18 cellular contexts compared by ENCODE assay signal in the genomic region with DNA sequence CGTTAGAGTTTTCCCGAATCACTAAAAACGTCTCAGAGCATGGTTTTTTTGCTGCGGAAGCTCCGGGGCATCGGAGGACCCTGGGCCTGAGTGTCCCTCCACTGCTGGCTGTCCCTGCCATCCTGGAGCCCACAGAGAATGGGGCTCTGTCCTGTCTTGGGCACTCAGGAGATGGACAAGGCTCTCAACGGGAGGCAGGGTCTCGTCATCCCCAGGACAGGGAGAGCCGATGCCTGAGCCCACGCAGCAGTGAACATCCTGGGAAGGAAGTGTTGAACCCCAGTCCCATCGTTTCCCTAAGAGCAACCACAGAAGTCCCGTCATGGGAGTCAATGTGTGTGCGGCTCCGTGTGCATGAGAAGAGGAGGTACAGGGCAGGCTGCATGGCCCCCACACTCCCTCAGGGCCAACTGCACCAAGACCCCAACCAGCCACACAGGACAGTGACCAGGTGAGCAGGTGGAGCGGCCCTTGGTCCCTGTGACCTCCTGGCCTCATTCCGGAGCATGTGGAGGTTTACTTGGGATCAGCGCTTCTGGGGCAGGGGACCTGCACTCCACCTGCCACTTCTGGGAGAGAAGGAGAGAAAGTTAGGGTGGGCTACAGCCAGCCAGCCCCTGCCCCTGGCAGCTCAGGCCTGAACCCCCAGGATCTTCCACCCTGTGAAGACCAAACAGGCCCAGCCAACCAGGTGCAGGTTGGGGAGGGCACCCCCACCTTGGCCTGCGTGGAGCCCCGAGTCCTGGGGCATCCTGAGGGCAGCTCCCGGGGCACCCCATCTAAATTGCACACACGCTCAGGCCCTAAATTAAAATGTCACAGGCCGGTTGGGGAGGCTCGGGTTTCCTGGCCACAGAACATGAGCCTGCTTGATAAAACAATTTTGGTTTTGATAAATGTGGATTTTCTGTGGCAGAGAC. TPM values are rescaled to one million over a fixed set of nuclear protein-coding genes. Genes with fewer than 3 reads are reported as not detected.
DNase-seq lines count a peak whose midpoint lies in the region; ATAC-seq and TF ChIP-seq lines count a peak whose summit lies in the region.
"Had no signal": no experiment of that assay in that cellular context is flagged by ENCODE, and none has a peak within 500 bp of the region (broad histone marks: within the 10 kb centered on the region; RNA-seq: fewer than 3 reads in every experiment).

No MANE protein-coding gene starts in this region.

- H3K4me1 ChIP-seq in spleen (peaks cover 27 to 89% (median 64%) of the 10 kb centered on the region in 6 donors), transverse colon (peaks cover 4 to 39% (median 11%) of the 10 kb centered on the region in 4 donors)

- intact Hi-C loops in spleen (cut with DNase I; ENCODE audit: low total_unique reads) (no loop called here), transverse colon (cut with DNase I; ENCODE audit: low total_unique reads) (no loop called here)

- H3K27me3 ChIP-seq in spleen (replicated peaks in 1 of 7) (peaks cover 0 to 57% (median 13%) of the 10 kb centered on the region in 7 donors), transverse colon (peaks cover 7% of the 10 kb centered on the region)

- in situ Hi-C loops in transverse colon (cut with MboI; ENCODE audit: low pct_ligation_motif_present in 1 of 4, low pct_unique_long_range_greater_than_20kb in 1 of 4, low sequenced_read_pairs in 3 of 4): no loop called here

- TF ChIP-seq EP300 in transverse colon (IDR thresholded peaks at IDR 0.05; ENCODE audit: low read depth): no peak

- no peak overlapping the region for H3K4me3 ChIP-seq in SK-N-MC
- H3K4me3 ChIP-seq in spleen: no peak overlapping the region
- no peak overlapping the region for H3K4me3 ChIP-seq in transverse colon
- H3K4me3 ChIP-seq: esophagus squamous epithelium had no signal

- H3K27ac ChIP-seq in SK-N-MC: no peak overlapping the region
- peak overlapping the region in 6 of 8 donors; percentile 55 to 89 (median 74) for H3K27ac ChIP-seq in spleen
- no peak overlapping the region for H3K27ac ChIP-seq in transverse colon
- H3K27ac ChIP-seq: 22Rv1 had no signal

- no peak for ATAC-seq in activated CD4-positive, CD25-positive, alpha-beta regulatory T cell treated with anti-CD3 and anti-CD28 coated beads, Interleukin-2, amount 50 U/mL, for 24 hours
- ATAC-seq: HCT116, T-cell had no signal

- peak overlapping the region; percentile 41 for H3K9ac ChIP-seq in SK-N-MC (ENCODE audit: insufficient read length)

- H3K9me3 ChIP-seq in SK-N-MC (ENCODE audit: low read depth, low read length) (no peaks in the 10 kb centered on the region), spleen (no peaks in the 10 kb centered on the region), transverse colon (no peaks in the 10 kb centered on the region)
- H3K9me3 ChIP-seq: BE2C, esophagus squamous epithelium had no signal

- peak; percentile 24 for DNase-seq in activated CD4-positive, CD25-positive, alpha-beta regulatory T cell treated with anti-CD3 and anti-CD28 coated beads, Interleukin-2, amount 50 U/mL, for 72 hours
- DNase-seq in SK-N-MC (ENCODE audit: low read depth, low spot score) (no peak), myocyte (ENCODE audit: low read depth) (peak; percentile 50), spleen (peak; percentile 66), NCI-H2029 (lab: John Stamatoyannopoulos, UW) (no peak), transverse colon (no peak), inferior parietal cortex (ENCODE audit: extremely low spot score) (no peak)
- DNase-seq: activated CD4-positive, alpha-beta memory T cell treated with anti-CD3 and anti-CD28 coated beads for 36 hours; effector CD4-positive, alpha-beta T cell; esophagus squamous epithelium; KG1; NCI-H2081 treated with DMSO at 0.1 percent for 48 hours; NCI-H510A treated with DMSO at 0.1 percent for 48 hours had no signal

- no peak for TF ChIP-seq CTCF in spleen (IDR thresholded peaks at IDR 0.05 in 8 of 11, conservative IDR thresholded peaks at IDR 0.05 in 3 of 11)
- no peak for TF ChIP-seq CTCF in transverse colon (IDR thresholded peaks at IDR 0.05)

- H3K36me3 ChIP-seq in SK-N-MC (ENCODE audit: insufficient read depth, low read length) (no peaks in the 10 kb centered on the region), spleen (no peaks in the 10 kb centered on the region), transverse colon (no peaks in the 10 kb centered on the region)
- H3K36me3 ChIP-seq: BE2C, esophagus squamous epithelium had no signal

- 52 to 58% (median 53%) methylated on average over 20 to 23 of the region's 23 CpGs for WGBS in spleen, 5 donors
- 73 to 81% methylated on average over 3 to 23 of the region's 23 CpGs for WGBS in transverse colon (ENCODE audit: low coverage in 1 of 2), 2 donors

- TF ChIP-seq POLR2A in spleen (IDR thresholded peaks at IDR 0.05): no peak
- TF ChIP-seq POLR2A in transverse colon (IDR thresholded peaks at IDR 0.05): no peak

RNA-seq across cellular contexts. Expression of a gene that starts 3.1 kb away (rescaled TPM):
- 12.5 and 18.5 TPM in 2 replicates for total RNA-seq in myocyte
- polyA plus RNA-seq in myocyte (2012): 12.7 TPM
- 10 to 100 TPM; 41.2 to 85.3 (median 66.2) TPM for total RNA-seq in spleen
- 1 to 10 TPM; 2.6 to 9.5 (median 4.6) TPM for polyA plus RNA-seq in spleen
- 10 to 100 TPM in 3 of 4 donors, 1 to 10 TPM in 1; 8.2 to 65.5 (median 30.0) TPM for total RNA-seq in transverse colon

Comparison
In these comparisons a context has a peak if more than half of its experiments do, and no peak if none do; other contexts are left out.
1. DNase-seq: peak in activated CD4-positive, CD25-positive, alpha-beta regulatory T cell treated with anti-CD3 and anti-CD28 coated beads, Interleukin-2, amount 50 U/mL, for 72 hours (single experiment), myocyte (single experiment) and spleen (single experiment); none in SK-N-MC (single experiment), NCI-H2029 (single experiment), transverse colon (single experiment) and inferior parietal cortex (single experiment).
2. H3K27ac ChIP-seq: peak in spleen (6 of 8); none in SK-N-MC (single experiment) and transverse colon (0 of 4).